Comparison of ENCODE assay signal across 14 cellular contexts in the genomic region with DNA sequence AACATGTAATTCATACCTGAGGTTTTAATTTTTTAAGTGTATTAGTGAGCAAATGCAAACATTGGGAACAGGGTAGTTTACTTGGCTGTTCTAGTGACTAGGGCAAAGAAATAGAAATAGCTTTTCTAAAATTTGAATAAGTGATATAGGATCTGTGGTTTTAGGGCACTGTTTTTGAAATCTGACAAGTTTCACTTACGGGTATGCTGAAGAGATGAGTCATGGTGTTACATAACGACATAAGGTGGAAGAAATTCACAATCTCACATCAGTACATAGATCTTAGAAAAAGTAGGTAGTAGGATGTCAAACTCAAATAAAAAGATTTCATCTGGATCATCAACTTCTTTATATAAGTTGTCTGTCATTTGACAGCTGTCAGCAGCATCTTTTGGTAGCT.
DNase-seq lines count a peak whose midpoint lies in the region; ATAC-seq and TF ChIP-seq lines count a peak whose summit lies in the region.
"Had no signal": no experiment of that assay in that cellular context is flagged by ENCODE, and none has a peak within 500 bp of the region (broad histone marks: within the 10 kb centered on the region; RNA-seq: fewer than 3 reads in every experiment).

No MANE protein-coding gene starts in this region.

- POLR2A ChIA-PET in CD8-positive, alpha-beta T cell (lab: Charles Lee): no interaction called here

- no peak overlapping the region for H3K27ac ChIP-seq in CD8-positive, alpha-beta T cell (ENCODE audit: low read depth, low read length)
- no peak overlapping the region for H3K27ac ChIP-seq in mesendoderm (ENCODE audit: low read depth, low read length)
- H3K27ac ChIP-seq: BLaER1 treated with 17β-estradiol and CSF1 and Interleukin-3, amounts not matched to agents 10 nM and 100 nM had no signal

- H3K79me1 ChIP-seq in mesendoderm (ENCODE audit: low read length): no peaks in the 10 kb centered on the region

- H2AK5ac ChIP-seq in mesendoderm (ENCODE audit: low read length): no peak overlapping the region

- H3K9me3 Mint-ChIP-seq in CD8-positive, alpha-beta T cell: peaks cover 15% of the 10 kb centered on the region
- H3K9me3 Mint-ChIP-seq: GM23338 had no signal

- CTCF ChIA-PET in CD8-positive, alpha-beta T cell (lab: Charles Lee): no interaction called here

- H3K79me2 ChIP-seq in mesendoderm (ENCODE audit: control insufficient read depth, insufficient read depth, low read length): no peaks in the 10 kb centered on the region

- no peak overlapping the region for H2BK5ac ChIP-seq in mesendoderm (ENCODE audit: low read length)

- H3K23ac ChIP-seq in mesendoderm (ENCODE audit: low read length): no peak overlapping the region

- no peak overlapping the region for H3K4me2 ChIP-seq in mesendoderm (ENCODE audit: low read length)
- H3K4me2 ChIP-seq: GM23338 had no signal

- H3K18ac ChIP-seq in mesendoderm (ENCODE audit: low read length): no peak overlapping the region

- no peak overlapping the region for H3K56ac ChIP-seq in mesendoderm (ENCODE audit: low read length)

- H3K9ac ChIP-seq in mesendoderm (ENCODE audit: low read length): no peak overlapping the region
- H3K9ac ChIP-seq: BLaER1 treated with 17β-estradiol and CSF1 and Interleukin-3, amounts not matched to agents 10 nM and 100 nM had no signal

- no peak overlapping the region for H2BK15ac ChIP-seq in mesendoderm (replicated peaks; ENCODE audit: low read depth)

- intact Hi-C loops in CD8-positive, alpha-beta T cell (cut with DNase I, micrococcal nuclease): no loop called here

- H3K4me3 Mint-ChIP-seq in CD8-positive, alpha-beta T cell: no peak overlapping the region
- H3K4me3 Mint-ChIP-seq: activated naive CD8-positive, alpha-beta T cell treated with anti-CD3 and anti-CD28 coated beads for 36 hours; GM23338 had no signal

- WGBS in mesendoderm (ENCODE audit: extremely low coverage, insufficient coverage, low lambda C conversion rate): no CpG with 5 or more reads among the region's 2 CpGs

- DNase-seq in NOMO-1 treated with DMSO at 0.1 percent for 48 hours (lab: John Stamatoyannopoulos, UW; ENCODE audit: unreplicated experiment) (peak; percentile 71), fibroblast of pulmonary artery (ENCODE audit: low read depth) (peak; percentile 53), mesendoderm (no peak), NCI-H345 (lab: John Stamatoyannopoulos, UW) (no peak), H7 (no peak)
- no peak for DNase-seq in CD8-positive, alpha-beta T cell
- DNase-seq: activated naive CD8-positive, alpha-beta T cell treated with anti-CD3 and anti-CD28 coated beads for 36 hours; cortex of kidney; EL had no signal

- H3K27me3 ChIP-seq in CD8-positive, alpha-beta T cell (ENCODE audit: insufficient read depth, low read length): no peaks in the 10 kb centered on the region
- H3K27me3 ChIP-seq in mesendoderm (ENCODE audit: insufficient read depth, low read length, poor library complexity): no peaks in the 10 kb centered on the region
- H3K27me3 ChIP-seq in H7 (ENCODE audit: control insufficient read depth, insufficient read depth, low read length): no peaks in the 10 kb centered on the region
- H3K27me3 ChIP-seq: BLaER1 treated with 17β-estradiol and CSF1 and Interleukin-3, amounts not matched to agents 10 nM and 100 nM had no signal

- H3K4ac ChIP-seq in mesendoderm (ENCODE audit: low read depth, low read length): no peak overlapping the region

- no peak overlapping the region for H2BK120ac ChIP-seq in mesendoderm (ENCODE audit: low read depth, low read length)

- no peaks in the 10 kb centered on the region for H3K9me3 ChIP-seq in CD8-positive, alpha-beta T cell (ENCODE audit: low read length)
- H3K9me3 ChIP-seq: BLaER1 treated with 17β-estradiol and CSF1 and Interleukin-3, amounts not matched to agents 10 nM and 100 nM had no signal

- H3K4me3 ChIP-seq in fibroblast of pulmonary artery (replicated peaks; ENCODE audit: low read depth, low read length) (no peak overlapping the region), mesendoderm (ENCODE audit: low read length) (no peak overlapping the region), H7 (ENCODE audit: insufficient read depth, low read depth, low read length) (no peak overlapping the region)
- H3K4me3 ChIP-seq in CD8-positive, alpha-beta T cell (ENCODE audit: low read depth, low read length): no peak overlapping the region
- H3K4me3 ChIP-seq: BLaER1 treated with 17β-estradiol and CSF1 and Interleukin-3, amounts not matched to agents 10 nM and 100 nM; GM23338 had no signal

- no peak for TF ChIP-seq CTCF in fibroblast of pulmonary artery (IDR thresholded peaks at IDR 0.05; ENCODE audit: low read length, missing control alignments)
- TF ChIP-seq CTCF in CD8-positive, alpha-beta T cell (IDR thresholded peaks at IDR 0.05): no peak

- no peak overlapping the region for H4K5ac ChIP-seq in mesendoderm (ENCODE audit: low read length)

- H4K8ac ChIP-seq in mesendoderm (ENCODE audit: low read depth, low read length): no peak overlapping the region

- no peaks in the 10 kb centered on the region for H3K4me1 Mint-ChIP-seq in CD8-positive, alpha-beta T cell (ENCODE audit: low read depth)
- H3K4me1 Mint-ChIP-seq: activated naive CD8-positive, alpha-beta T cell treated with anti-CD3 and anti-CD28 coated beads for 36 hours had no signal

- no peaks in the 10 kb centered on the region for H3K27me3 Mint-ChIP-seq in CD8-positive, alpha-beta T cell (ENCODE audit: low read depth)
- H3K27me3 Mint-ChIP-seq: activated naive CD8-positive, alpha-beta T cell treated with anti-CD3 and anti-CD28 coated beads for 36 hours had no signal

- H3K27ac Mint-ChIP-seq in CD8-positive, alpha-beta T cell: no peak overlapping the region
- H3K27ac Mint-ChIP-seq: activated naive CD8-positive, alpha-beta T cell treated with anti-CD3 and anti-CD28 coated beads for 36 hours; GM23338 had no signal

- ATAC-seq in GM18868 (IDR thresholded peaks at IDR 0.05; ENCODE audit: unreplicated experiment) (peak; percentile 68), HG03039 (IDR thresholded peaks at IDR 0.05; ENCODE audit: unreplicated experiment) (peak; percentile 63)
- ATAC-seq in CD8-positive, alpha-beta T cell: no peak
- ATAC-seq: GM23338, Right ventricle myocardium inferior had no signal

- H3K36me3 ChIP-seq in CD8-positive, alpha-beta T cell (ENCODE audit: insufficient read depth, low read length): no peaks in the 10 kb centered on the region
- H3K36me3 ChIP-seq in mesendoderm (ENCODE audit: control insufficient read depth, insufficient read depth, low read length) (no peaks in the 10 kb centered on the region), H7 (replicated peaks; ENCODE audit: control insufficient read depth, insufficient read depth, low read length) (no peaks in the 10 kb centered on the region)
- H3K36me3 ChIP-seq: BLaER1 treated with 17β-estradiol and CSF1 and Interleukin-3, amounts not matched to agents 10 nM and 100 nM had no signal

- H3K4me1 ChIP-seq in CD8-positive, alpha-beta T cell (ENCODE audit: insufficient read depth, low read length): no peaks in the 10 kb centered on the region
- H3K4me1 ChIP-seq in mesendoderm (ENCODE audit: control insufficient read depth, low read depth, low read length): no peaks in the 10 kb centered on the region

- no peaks in the 10 kb centered on the region for H3K36me3 Mint-ChIP-seq in CD8-positive, alpha-beta T cell
- H3K36me3 Mint-ChIP-seq: activated naive CD8-positive, alpha-beta T cell treated with anti-CD3 and anti-CD28 coated beads for 36 hours had no signal

Comparison
In these comparisons a context has a peak if more than half of its experiments do, and no peak if none do; other contexts are left out.
1. DNase-seq: peak in NOMO-1 treated with DMSO at 0.1 percent for 48 hours (single experiment) and fibroblast of pulmonary artery (single experiment); none in CD8-positive, alpha-beta T cell (0 of 7), mesendoderm (single experiment), NCI-H345 (single experiment) and H7 (single experiment).